1 cellular context compared by ENCODE assay signal in genomic region chr10:7354330-7355047, GRCh38.
TF ChIP-seq lines count a peak whose summit lies in the region.

No MANE protein-coding gene starts in this region.

TF ChIP-seq in A549, 52 proteins besides CTCF, POLR2A, EP300 and RAD21 (continued from another document):
- TF ChIP-seq REST (IDR thresholded peaks at IDR 0.05) (no peak), PBX3 (IDR thresholded peaks at IDR 0.05) (peak; percentile 82), ESRRA (IDR thresholded peaks at IDR 0.05; ENCODE audit: borderline replicate concordance, low read length) (no peak), FOSB (CRISPR knock-in tag; IDR thresholded peaks at IDR 0.05) (no peak), ZSCAN20 (CRISPR knock-in tag; IDR thresholded peaks at IDR 0.05) (no peak), BCL3 (IDR thresholded peaks at IDR 0.05) (peak; percentile 52; the same call in 1 of the 3 replicates), MYC (IDR thresholded peaks at IDR 0.05; ENCODE audit: borderline replicate concordance, low read length) (no peak), PHF8 (IDR thresholded peaks at IDR 0.05; ENCODE audit: borderline replicate concordance, low read depth) (no peak), NPAS2 (CRISPR knock-in tag; IDR thresholded peaks at IDR 0.05; ENCODE audit: borderline replicate concordance) (no peak), USF2 (IDR thresholded peaks at IDR 0.05) (no peak), MAFK (IDR thresholded peaks at IDR 0.05; ENCODE audit: partially characterized antibody) (no peak), POLR2AphosphoS2 (conservative IDR thresholded peaks at IDR 0.05; ENCODE audit: low read length) (no peak), EHMT2 (IDR thresholded peaks at IDR 0.05; ENCODE audit: low read depth) (no peak), HOXB13 (CRISPR knock-in tag; IDR thresholded peaks at IDR 0.05; ENCODE audit: low read depth) (no peak), ELK1 (IDR thresholded peaks at IDR 0.05; ENCODE audit: low read depth, low read length) (no peak), TP53 (CRISPR knock-in tag; IDR thresholded peaks at IDR 0.05) (no peak), GATA3 (IDR thresholded peaks at IDR 0.05; ENCODE audit: borderline replicate concordance) (peak; percentile 99), FOXS1 (CRISPR knock-in tag; IDR thresholded peaks at IDR 0.05) (no peak), EHF (CRISPR knock-in tag; IDR thresholded peaks at IDR 0.05) (no peak), CBX8 (IDR thresholded peaks at IDR 0.05) (no peak), SREBF2 (IDR thresholded peaks at IDR 0.05) (no peak), SMC3 (IDR thresholded peaks at IDR 0.05) (peak; percentile 38; the same call in 2 of the 3 replicates), FOSL2 (IDR thresholded peaks at IDR 0.05) (peak; percentile 72), FOSL2 (CRISPR knock-in tag; IDR thresholded peaks at IDR 0.05) (peak; percentile 89), CHD4 (IDR thresholded peaks at IDR 0.05; ENCODE audit: borderline replicate concordance) (no peak)
